ENCODE assay signal across 8 cellular contexts in genomic region chr12:130761537-130762318, GRCh38. TPM values are rescaled to one million over a fixed set of nuclear protein-coding genes. Genes with fewer than 3 reads are reported as not detected.
A peak's percentile ranks its signal among the peaks of the same experiment; 100 is the strongest.
DNase-seq lines count a peak whose midpoint lies in the region; ATAC-seq and TF ChIP-seq lines count a peak whose summit lies in the region.

No MANE protein-coding gene starts in this region.

- DNase-seq in GM06990 (ENCODE audit: extremely low read depth, insufficient read length), result peak; percentile 37
- DNase-seq in NCI-H69 (lab: John Stamatoyannopoulos, UW), result peak; percentile 66
- DNase-seq in activated T-cell treated with anti-CD3 and anti-CD28 coated beads for 1 hour (ENCODE audit: low read depth), result peak; percentile 31
- DNase-seq in fibroblast of gingiva (ENCODE audit: low read depth), result peak; percentile 32
- DNase-seq in nucleus accumbens (lab: John Stamatoyannopoulos, UW), result peak in 40 of 56 donors; percentile 5 to 73 (median 29)
- DNase-seq in thyroid gland, result peak; percentile 33 to 53

- peak; percentile 38 for ATAC-seq in HG02588 (IDR thresholded peaks at IDR 0.05; ENCODE audit: unreplicated experiment)
- no peak for ATAC-seq in GM21786 (IDR thresholded peaks at IDR 0.05; ENCODE audit: unreplicated experiment)

- no peak overlapping the region for H3K27ac ChIP-seq in thyroid gland

- H3K4me3 ChIP-seq in GM06990 (replicated peaks; ENCODE audit: low read depth, low read length), result peak overlapping the region; percentile 47
- no peak overlapping the region for H3K4me3 ChIP-seq in thyroid gland (replicated peaks in 1 of 3)

- H3K9me3 ChIP-seq in thyroid gland, result no peaks in the 10 kb centered on the region

- H3K27me3 ChIP-seq in GM06990 (replicated peaks; ENCODE audit: control insufficient read depth, insufficient read depth, low read length) (no peaks in the 10 kb centered on the region), thyroid gland (no peaks in the 10 kb centered on the region)

- 26 to 54% methylated on average over 3 to 27 of the region's 29 CpGs for WGBS in thyroid gland, 2 donors

- TF ChIP-seq POLR2A in thyroid gland (IDR thresholded peaks at IDR 0.05), result no peak

- H3K36me3 ChIP-seq in GM06990 (ENCODE audit: control insufficient read depth, insufficient read depth, low read length), result no peaks in the 10 kb centered on the region
- H3K36me3 ChIP-seq in thyroid gland, result no peaks in the 10 kb centered on the region

- no peaks in the 10 kb centered on the region for H3K4me1 ChIP-seq in thyroid gland

- TF ChIP-seq CTCF in GM06990 (IDR thresholded peaks at IDR 0.05; ENCODE audit: insufficient read depth, low read length, poor library complexity, severe bottlenecking), result peak; percentile 64
- peak in 3 of 6 experiments; percentile 14 to 41 (median 22) for TF ChIP-seq CTCF in thyroid gland (IDR thresholded peaks at IDR 0.05)

- intact Hi-C loops in thyroid gland (cut with DNase I), result no loop called here

RNA-seq across cellular contexts. Expression of gene RIMBP2, which starts 45.6 kb away (rescaled TPM):
- 1 to 10 TPM in 1 of 4 donors, under 1 TPM in 3; 0.11 to 2.2 (median 0.63) TPM for total RNA-seq in thyroid gland
